Comparison of ENCODE assay signal across 14 cellular contexts in genomic region chr2:10333247-10333613, GRCh38. TPM values are rescaled to one million over a fixed set of nuclear protein-coding genes. Genes with fewer than 3 reads are reported as not detected.
DNase-seq lines count a peak whose midpoint lies in the region; ATAC-seq, FAIRE-seq and TF ChIP-seq lines count a peak whose summit lies in the region.
"Had no signal": no experiment of that assay in that cellular context is flagged by ENCODE, and none has a peak within 500 bp of the region (broad histone marks: within the 10 kb centered on the region; RNA-seq: fewer than 3 reads in every experiment).

No MANE protein-coding gene starts in this region.

- intact Hi-C loops in cardiac septum (cut with DNase I) (loop anchor here (5.0 kb wide), 1 partner anchor 69 kb away; no protein-coding TSS in a partner anchor), kidney (cut with DNase I) (no loop called here)

- no peak for TF ChIP-seq POLR2A in upper lobe of left lung (IDR thresholded peaks at IDR 0.05)

- peak in 1 of 2 donors; percentile 27 for ATAC-seq in upper lobe of left lung (ENCODE audit: low FRiP score in 2 of 2)

- peaks cover 17% of the 10 kb centered on the region for H3K4me1 ChIP-seq in cardiac muscle cell (ENCODE audit: low read depth)
- H3K4me1 ChIP-seq in kidney (ENCODE audit: control insufficient read depth in 1 of 2, insufficient read depth in 1 of 2, low read depth in 1 of 2, low read length in 2 of 2): peaks cover 32 to 34% of the 10 kb centered on the region in 2 donors
- peaks cover 49 to 54% (median 52%) of the 10 kb centered on the region in 4 donors for H3K4me1 ChIP-seq in upper lobe of left lung

- H3K27ac ChIP-seq in cardiac muscle cell: peak overlapping the region; percentile 60
- peak overlapping the region; percentile 0 to 48 for H3K27ac ChIP-seq in kidney (ENCODE audit: low read depth in 2 of 2, low read length in 2 of 2)
- H3K27ac ChIP-seq in upper lobe of left lung: peak overlapping the region; percentile 72 to 87 (median 80)
- H3K27ac ChIP-seq in brain microvascular endothelial cell: no peak overlapping the region

- H3K27me3 ChIP-seq in cardiac muscle cell: no peaks in the 10 kb centered on the region
- no peaks in the 10 kb centered on the region for H3K27me3 ChIP-seq in upper lobe of left lung
- H3K27me3 ChIP-seq in brain microvascular endothelial cell (replicated peaks): no peaks in the 10 kb centered on the region
- H3K27me3 ChIP-seq: tibial nerve had no signal

- H3K36me3 ChIP-seq in cardiac muscle cell: no peaks in the 10 kb centered on the region
- no peaks in the 10 kb centered on the region for H3K36me3 ChIP-seq in kidney (ENCODE audit: control insufficient read depth in 1 of 2, insufficient read depth in 2 of 2, low read length in 2 of 2)
- peaks cover 0 to 7% (median 2%) of the 10 kb centered on the region in 4 donors for H3K36me3 ChIP-seq in upper lobe of left lung
- no peaks in the 10 kb centered on the region for H3K36me3 ChIP-seq in brain microvascular endothelial cell (replicated peaks)

- no peak for TF ChIP-seq EP300 in upper lobe of left lung (IDR thresholded peaks at IDR 0.05)

- no peak for FAIRE-seq in kidney (lab: Jason Lieb, UNC)
- FAIRE-seq: GM18507 had no signal

- in situ Hi-C loops in brain microvascular endothelial cell (cut with HindIII; ENCODE audit: low pct_ligation_motif_present, low sequenced_read_pairs): no loop called here

- no peaks in the 10 kb centered on the region for H3K9me3 ChIP-seq in cardiac muscle cell (ENCODE audit: low read depth)
- peaks cover 0 to 6% of the 10 kb centered on the region in 2 donors for H3K9me3 ChIP-seq in kidney (ENCODE audit: control insufficient read depth in 1 of 2, low read length in 2 of 2)
- H3K9me3 ChIP-seq in upper lobe of left lung: peaks cover 0 to 5% (median 2%) of the 10 kb centered on the region in 4 donors

- H3K9ac ChIP-seq in kidney (ENCODE audit: low read length in 2 of 2): no peak overlapping the region

- DNase-seq in cardiac muscle cell (ENCODE audit: low read depth in 1 of 2, low spot score in 1 of 2) (peak in 1 of 2 donors; percentile 18), cardiac septum (ENCODE audit: low spot score) (no peak), OCI-M1 (lab: John Stamatoyannopoulos, UW) (peak; percentile 76), kidney (no peak), upper lobe of left lung (peak in 1 of 2 donors; percentile 51), RPMI8226 (no peak), OCI-M2 (lab: John Stamatoyannopoulos, UW; ENCODE audit: unreplicated experiment) (no peak), brain microvascular endothelial cell (no peak)
- DNase-seq: activated CD4-positive, alpha-beta T cell treated with anti-CD3 and anti-CD28 coated beads, Interleukin-2, amount 50 U/mL, for 4 hours; Calu3; central memory CD4-positive, alpha-beta T cell; foreskin melanocyte had no signal

- no peak overlapping the region for H3K4me3 ChIP-seq in cardiac muscle cell
- H3K4me3 ChIP-seq in kidney (ENCODE audit: low read length in 2 of 2): no peak overlapping the region
- H3K4me3 ChIP-seq in upper lobe of left lung: no peak overlapping the region
- no peak overlapping the region for H3K4me3 ChIP-seq in brain microvascular endothelial cell (ENCODE audit: low read depth, low read length)
- H3K4me3 ChIP-seq: tibial nerve had no signal

- 49 to 51% methylated on average over 4 to 5 of the region's 5 CpGs for WGBS in upper lobe of left lung, 2 donors

- TF ChIP-seq CTCF in cardiac muscle cell (IDR thresholded peaks at IDR 0.05; ENCODE audit: low read depth, low read length): no peak
- no peak for TF ChIP-seq CTCF in kidney (IDR thresholded peaks at IDR 0.05; ENCODE audit: borderline replicate concordance, extremely low read depth, insufficient read depth)
- TF ChIP-seq CTCF in upper lobe of left lung (IDR thresholded peaks at IDR 0.05): no peak
- no peak for TF ChIP-seq CTCF in brain microvascular endothelial cell (IDR thresholded peaks at IDR 0.05; ENCODE audit: low read depth, low read length, missing control alignments)

RNA-seq across cellular contexts. Expression of gene HPCAL1, which starts 30.5 kb away (rescaled TPM):
- total RNA-seq in cardiac muscle cell (25.5 and 26.1 TPM in 2 replicates), cardiac septum (21.6 TPM), kidney (47.3 TPM), upper lobe of left lung (100 to 1,000 TPM; 131 to 481 (median 261) TPM)
- polyA plus RNA-seq in cardiac muscle cell (13.4 and 14.5 TPM in 2 replicates), kidney (ENCODE audit: insufficient read depth, low read depth, low replicate concordance) (121 TPM)
